ENCODE assay signal across 19 cellular contexts in genomic region chr12:5900533-5901255, GRCh38. TPM values are rescaled to one million over a fixed set of nuclear protein-coding genes. Genes with fewer than 3 reads are reported as not detected.
DNase-seq lines count a peak whose midpoint lies in the region; ATAC-seq, FAIRE-seq and TF ChIP-seq lines count a peak whose summit lies in the region.
"Had no signal": no experiment of that assay in that cellular context is flagged by ENCODE, and none has a peak within 500 bp of the region (broad histone marks: within the 10 kb centered on the region; RNA-seq: fewer than 3 reads in every experiment).

No MANE protein-coding gene starts in this region.

- H3K36me3 ChIP-seq in pancreas (no peaks in the 10 kb centered on the region), upper lobe of left lung (peaks cover 0 to 16% (median 0%) of the 10 kb centered on the region in 4 donors)
- H3K36me3 ChIP-seq: HAP-1 had no signal

- no peak for TF ChIP-seq POLR2A in upper lobe of left lung (IDR thresholded peaks at IDR 0.05)

- no peaks in the 10 kb centered on the region for H3K4me1 Mint-ChIP-seq in activated T-cell treated with anti-CD3 and anti-CD28 coated beads, Interleukin-2, amount 50 U/mL, for 4 hours (ENCODE audit: low read depth)
- H3K4me1 Mint-ChIP-seq: CD14-positive monocyte had no signal

- intact Hi-C loops in sciatic nerve (cut with DNase I) (no loop called here), pancreas (cut with DNase I) (no loop called here)

- H3K9me3 ChIP-seq in pancreas (no peaks in the 10 kb centered on the region), upper lobe of left lung (no peaks in the 10 kb centered on the region)
- H3K9me3 ChIP-seq: A549, HAP-1 had no signal

- no peaks in the 10 kb centered on the region for H3K27me3 ChIP-seq in pancreas
- no peaks in the 10 kb centered on the region for H3K27me3 ChIP-seq in upper lobe of left lung

- H3K4me1 ChIP-seq in pancreas = no peaks in the 10 kb centered on the region
- no peaks in the 10 kb centered on the region for H3K4me1 ChIP-seq in upper lobe of left lung
- H3K4me1 ChIP-seq: A549, HAP-1 had no signal

- TF ChIP-seq CTCF in pancreas (IDR thresholded peaks at IDR 0.05) (no peak), upper lobe of left lung (IDR thresholded peaks at IDR 0.05) (no peak)

- H3K27me3 Mint-ChIP-seq in activated T-cell treated with anti-CD3 and anti-CD28 coated beads, Interleukin-2, amount 50 U/mL, for 4 hours (ENCODE audit: low read depth) = peaks cover 36% of the 10 kb centered on the region

- H3K9me3 Mint-ChIP-seq in activated T-cell treated with anti-CD3 and anti-CD28 coated beads, Interleukin-2, amount 50 U/mL, for 4 hours = no peaks in the 10 kb centered on the region

- no peak for TF ChIP-seq EP300 in upper lobe of left lung (IDR thresholded peaks at IDR 0.05)

- H3K27ac ChIP-seq in pancreas = no peak overlapping the region
- H3K27ac ChIP-seq in upper lobe of left lung = no peak overlapping the region
- H3K27ac ChIP-seq: A549 had no signal

- no peaks in the 10 kb centered on the region for H3K36me3 Mint-ChIP-seq in activated T-cell treated with anti-CD3 and anti-CD28 coated beads, Interleukin-2, amount 50 U/mL, for 4 hours (ENCODE audit: insufficient read depth)
- H3K36me3 Mint-ChIP-seq: CD14-positive monocyte; CD8-positive, alpha-beta T cell had no signal

- no peak overlapping the region for H3K4me3 Mint-ChIP-seq in activated T-cell treated with anti-CD3 and anti-CD28 coated beads, Interleukin-2, amount 50 U/mL, for 4 hours
- H3K4me3 Mint-ChIP-seq: CD14-positive monocyte; CD8-positive, alpha-beta T cell had no signal

- DNase-seq in NCI-H2227 (lab: John Stamatoyannopoulos, UW; ENCODE audit: unreplicated experiment) = peak; percentile 59
- peak; percentile 76 for DNase-seq in mesenteric fat pad (ENCODE audit: low spot score)
- no peak for DNase-seq in sciatic nerve (ENCODE audit: low spot score)
- no peak for DNase-seq in pancreas
- no peak for DNase-seq in upper lobe of left lung
- no peak for DNase-seq in stimulated activated naive CD4-positive, alpha-beta T cell (lab: John Stamatoyannopoulos, UW)
- DNase-seq in activated T-cell treated with anti-CD3 and anti-CD28 coated beads, Interleukin-2, amount 50 U/mL, for 4 hours = no peak
- DNase-seq: CD8-positive, alpha-beta T cell; COR-L47; DMS53 had no signal

- 34 to 36% methylated on average over 15 of the region's 15 CpGs for WGBS in pancreas, 2 donors
- WGBS in upper lobe of left lung, 2 donors = 72% methylated on average over 15 of the region's 15 CpGs

- FAIRE-seq in endometrium (lab: Jason Lieb, UNC) (peak; percentile 35), pancreas (lab: Jason Lieb, UNC) (no peak)
- FAIRE-seq: A549, GM12878, GM18507, H1, HepG2 had no signal

- H3K4me3 ChIP-seq in pancreas (no peak overlapping the region), upper lobe of left lung (no peak overlapping the region)
- H3K4me3 ChIP-seq: A549, GM12878, HAP-1 had no signal

- peak; percentile 44 for ATAC-seq in sciatic nerve
- no peak for ATAC-seq in pancreas
- ATAC-seq in upper lobe of left lung (ENCODE audit: low FRiP score in 2 of 2) = no peak
- ATAC-seq in activated T-cell treated with anti-CD3 and anti-CD28 coated beads, Interleukin-2, amount 50 U/mL, for 4 hours = no peak
- ATAC-seq: A549; CD8-positive, alpha-beta T cell; GM12878; HepG2 had no signal

RNA-seq across cellular contexts. Expression of gene ANO2, which starts 44.4 kb away (rescaled TPM):
- total RNA-seq in mesenteric fat pad (34.6 TPM), sciatic nerve (30.4 TPM), pancreas (1 to 10 TPM in 2 of 6 donors, under 1 TPM in 4; 0.43 to 1.2 (median 0.81) TPM), upper lobe of left lung (10 to 100 TPM in 3 of 6 donors, 1 to 10 TPM in 3; 4.4 to 78.6 (median 17.5) TPM)
- 1 to 10 TPM; 2.2 to 2.4 TPM for polyA plus RNA-seq in pancreas
- total RNA-seq in activated T-cell treated with anti-CD3 and anti-CD28 coated beads, Interleukin-2, amount 50 U/mL, for 4 hours = not detected
- total RNA-seq: CD8-positive, alpha-beta T cell; G401; GM12878; HepG2 had no signal
- polyA plus RNA-seq: A549, CD14-positive monocyte, GM12878 had no signal

Comparison
In these comparisons a context has a peak if more than half of its experiments do, and no peak if none do; other contexts are left out.
1. DNase-seq: peak in NCI-H2227 (single experiment) and mesenteric fat pad (single experiment); none in sciatic nerve (single experiment), pancreas (0 of 6), upper lobe of left lung (0 of 2), stimulated activated naive CD4-positive, alpha-beta T cell (0 of 6) and activated T-cell treated with anti-CD3 and anti-CD28 coated beads, Interleukin-2, amount 50 U/mL, for 4 hours (single experiment).